ENCODE assay signal across 2 cellular contexts in the genomic region with DNA sequence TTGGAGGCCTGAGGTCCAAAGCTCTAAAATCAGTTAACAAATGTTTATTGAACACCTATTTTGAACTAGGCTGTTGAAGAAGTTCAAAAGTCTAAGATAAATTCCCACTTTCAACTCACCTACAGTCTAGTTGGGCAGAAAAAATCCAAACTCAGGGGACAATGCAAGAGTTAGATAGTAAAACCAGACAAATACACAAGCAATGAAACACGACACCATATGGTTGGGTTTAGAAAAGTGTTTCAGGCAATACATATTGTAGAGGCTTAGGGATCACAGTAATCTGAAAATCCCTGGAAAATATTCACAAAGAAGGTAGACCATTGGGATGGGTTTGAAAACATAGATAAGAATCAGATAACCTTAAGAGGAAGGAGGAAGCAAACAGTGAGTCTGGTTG.
TF ChIP-seq lines count a peak whose summit lies in the region.

No MANE protein-coding gene starts in this region.

TF ChIP-seq in HCT116, 20 proteins besides CTCF, POLR2A, EP300 and RAD21:
- TF ChIP-seq ZFX (IDR thresholded peaks at IDR 0.05) (no peak), CBX3 (IDR thresholded peaks at IDR 0.05; ENCODE audit: low read depth) (no peak), SIN3A (IDR thresholded peaks at IDR 0.05; ENCODE audit: low read depth) (no peak), YY1 (IDR thresholded peaks at IDR 0.05; ENCODE audit: extremely low read depth, insufficient replicate concordance, low read depth, low read length) (no peak), SRF (IDR thresholded peaks at IDR 0.05; ENCODE audit: low read depth) (no peak), JUND (IDR thresholded peaks at IDR 0.05) (no peak), ELF1 (IDR thresholded peaks at IDR 0.05; ENCODE audit: borderline replicate concordance, low read depth) (no peak), EZH2phosphoT487 (IDR thresholded peaks at IDR 0.05; ENCODE audit: borderline replicate concordance) (no peak), EZH2 (IDR thresholded peaks at IDR 0.05) (no peak), EGR1 (IDR thresholded peaks at IDR 0.05; ENCODE audit: low read depth) (no peak), SP1 (IDR thresholded peaks at IDR 0.05; ENCODE audit: low read depth) (no peak), POLR2AphosphoS5 (IDR thresholded peaks at IDR 0.05; ENCODE audit: low read depth, low read length) (no peak), TCF7L2 (IDR thresholded peaks at IDR 0.05; ENCODE audit: borderline replicate concordance, extremely low read depth, insufficient read depth, insufficient read length) (no peak), FOSL1 (IDR thresholded peaks at IDR 0.05; ENCODE audit: low read depth) (no peak), CEBPB (IDR thresholded peaks at IDR 0.05; ENCODE audit: low read depth) (no peak)
- TF ChIP-seq, protein P1, sequence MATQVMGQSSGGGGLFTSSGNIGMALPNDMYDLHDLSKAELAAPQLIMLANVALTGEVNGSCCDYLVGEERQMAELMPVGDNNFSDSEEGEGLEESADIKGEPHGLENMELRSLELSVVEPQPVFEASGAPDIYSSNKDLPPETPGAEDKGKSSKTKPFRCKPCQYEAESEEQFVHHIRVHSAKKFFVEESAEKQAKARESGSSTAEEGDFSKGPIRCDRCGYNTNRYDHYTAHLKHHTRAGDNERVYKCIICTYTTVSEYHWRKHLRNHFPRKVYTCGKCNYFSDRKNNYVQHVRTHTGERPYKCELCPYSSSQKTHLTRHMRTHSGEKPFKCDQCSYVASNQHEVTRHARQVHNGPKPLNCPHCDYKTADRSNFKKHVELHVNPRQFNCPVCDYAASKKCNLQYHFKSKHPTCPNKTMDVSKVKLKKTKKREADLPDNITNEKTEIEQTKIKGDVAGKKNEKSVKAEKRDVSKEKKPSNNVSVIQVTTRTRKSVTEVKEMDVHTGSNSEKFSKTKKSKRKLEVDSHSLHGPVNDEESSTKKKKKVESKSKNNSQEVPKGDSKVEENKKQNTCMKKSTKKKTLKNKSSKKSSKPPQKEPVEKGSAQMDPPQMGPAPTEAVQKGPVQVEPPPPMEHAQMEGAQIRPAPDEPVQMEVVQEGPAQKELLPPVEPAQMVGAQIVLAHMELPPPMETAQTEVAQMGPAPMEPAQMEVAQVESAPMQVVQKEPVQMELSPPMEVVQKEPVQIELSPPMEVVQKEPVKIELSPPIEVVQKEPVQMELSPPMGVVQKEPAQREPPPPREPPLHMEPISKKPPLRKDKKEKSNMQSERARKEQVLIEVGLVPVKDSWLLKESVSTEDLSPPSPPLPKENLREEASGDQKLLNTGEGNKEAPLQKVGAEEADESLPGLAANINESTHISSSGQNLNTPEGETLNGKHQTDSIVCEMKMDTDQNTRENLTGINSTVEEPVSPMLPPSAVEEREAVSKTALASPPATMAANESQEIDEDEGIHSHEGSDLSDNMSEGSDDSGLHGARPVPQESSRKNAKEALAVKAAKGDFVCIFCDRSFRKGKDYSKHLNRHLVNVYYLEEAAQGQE (IDR thresholded peaks at IDR 0.05; ENCODE audit: low read depth): no peak
- TF ChIP-seq, protein P2, sequence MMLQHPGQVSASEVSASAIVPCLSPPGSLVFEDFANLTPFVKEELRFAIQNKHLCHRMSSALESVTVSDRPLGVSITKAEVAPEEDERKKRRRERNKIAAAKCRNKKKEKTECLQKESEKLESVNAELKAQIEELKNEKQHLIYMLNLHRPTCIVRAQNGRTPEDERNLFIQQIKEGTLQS (IDR thresholded peaks at IDR 0.05): no peak
- TF ChIP-seq, protein P3, sequence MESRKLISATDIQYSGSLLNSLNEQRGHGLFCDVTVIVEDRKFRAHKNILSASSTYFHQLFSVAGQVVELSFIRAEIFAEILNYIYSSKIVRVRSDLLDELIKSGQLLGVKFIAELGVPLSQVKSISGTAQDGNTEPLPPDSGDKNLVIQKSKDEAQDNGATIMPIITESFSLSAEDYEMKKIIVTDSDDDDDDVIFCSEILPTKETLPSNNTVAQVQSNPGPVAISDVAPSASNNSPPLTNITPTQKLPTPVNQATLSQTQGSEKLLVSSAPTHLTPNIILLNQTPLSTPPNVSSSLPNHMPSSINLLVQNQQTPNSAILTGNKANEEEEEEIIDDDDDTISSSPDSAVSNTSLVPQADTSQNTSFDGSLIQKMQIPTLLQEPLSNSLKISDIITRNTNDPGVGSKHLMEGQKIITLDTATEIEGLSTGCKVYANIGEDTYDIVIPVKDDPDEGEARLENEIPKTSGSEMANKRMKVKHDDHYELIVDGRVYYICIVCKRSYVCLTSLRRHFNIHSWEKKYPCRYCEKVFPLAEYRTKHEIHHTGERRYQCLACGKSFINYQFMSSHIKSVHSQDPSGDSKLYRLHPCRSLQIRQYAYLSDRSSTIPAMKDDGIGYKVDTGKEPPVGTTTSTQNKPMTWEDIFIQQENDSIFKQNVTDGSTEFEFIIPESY (IDR thresholded peaks at IDR 0.05; ENCODE audit: extremely low read depth, insufficient replicate concordance, low read length): no peak
- TF ChIP-seq, protein P4, sequence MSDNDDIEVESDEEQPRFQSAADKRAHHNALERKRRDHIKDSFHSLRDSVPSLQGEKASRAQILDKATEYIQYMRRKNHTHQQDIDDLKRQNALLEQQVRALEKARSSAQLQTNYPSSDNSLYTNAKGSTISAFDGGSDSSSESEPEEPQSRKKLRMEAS (IDR thresholded peaks at IDR 0.05): no peak

TF ChIP-seq in GM12878, 131 proteins besides CTCF, POLR2A, EP300 and RAD21:
- TF ChIP-seq LARP7 (IDR thresholded peaks at IDR 0.05) (no peak), YBX1 (IDR thresholded peaks at IDR 0.05) (no peak)
